In the genomic region with DNA sequence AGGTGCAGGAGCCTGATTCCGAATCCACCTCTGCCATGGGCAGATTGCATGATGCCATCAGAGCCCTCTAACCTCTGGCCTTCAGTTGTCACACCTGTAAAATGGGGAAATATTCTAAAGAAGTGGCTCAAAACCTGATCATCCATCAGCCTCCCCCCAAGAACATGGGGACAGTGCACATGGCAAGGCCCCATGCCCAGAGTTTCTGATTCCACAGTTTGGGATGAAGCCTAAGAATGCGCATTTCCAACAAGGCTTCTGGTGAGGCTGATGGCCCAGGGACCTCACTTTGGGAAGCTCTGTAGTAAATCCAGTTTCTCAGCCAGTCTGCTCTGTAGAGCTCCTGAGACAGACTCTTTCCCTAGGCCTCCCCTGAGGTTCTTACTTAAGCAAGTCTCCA, we compare ENCODE assay signal across 17 cellular contexts.
DNase-seq lines count a peak whose midpoint lies in the region; ATAC-seq and TF ChIP-seq lines count a peak whose summit lies in the region.
"Had no signal": no experiment of that assay in that cellular context is flagged by ENCODE, and none has a peak within 500 bp of the region (broad histone marks: within the 10 kb centered on the region; RNA-seq: fewer than 3 reads in every experiment).

No MANE protein-coding gene starts in this region.

- POLR2A ChIA-PET in PC-3 (lab: Charles Lee; ENCODE audit: unreplicated experiment): no interaction called here

- no peak overlapping the region for H3K14ac ChIP-seq in neuronal stem cell (ENCODE audit: low read length)

- peaks cover 2 to 3% (median 2%) of the 10 kb centered on the region in 3 donors for H3K27me3 Mint-ChIP-seq in CD14-positive monocyte (ENCODE audit: low read depth in 3 of 3)

- no peaks in the 10 kb centered on the region for H4K20me1 ChIP-seq in PC-3 (ENCODE audit: low read length)

- peaks cover 30% of the 10 kb centered on the region for H3K4me1 Mint-ChIP-seq in CD14-positive monocyte

- no peak overlapping the region for H2BK15ac ChIP-seq in neuronal stem cell (ENCODE audit: low read length)

- no peak overlapping the region for H4K91ac ChIP-seq in neuronal stem cell (ENCODE audit: low read depth, low read length, poor library complexity)

- H2BK12ac ChIP-seq in neuronal stem cell (ENCODE audit: low read length): no peak overlapping the region

- peak overlapping the region in 2 of 7 donors; percentile 17 to 38 for H3K27ac Mint-ChIP-seq in CD14-positive monocyte
- H3K27ac Mint-ChIP-seq: activated naive CD4-positive, alpha-beta T cell treated with anti-CD3 and anti-CD28 coated beads, Interleukin-2, amount 50 U/mL, for 72 hours; activated T-cell treated with anti-CD3 and anti-CD28 coated beads, Interleukin-2, amount 50 U/mL, for 72 hours had no signal

- H4K8ac ChIP-seq in neuronal stem cell (ENCODE audit: low read depth, low read length): no peak overlapping the region

- H2AFZ ChIP-seq in PC-3 (ENCODE audit: low read length): peak overlapping the region; percentile 34
- peak overlapping the region; percentile 25 for H2AFZ ChIP-seq in neuronal stem cell (ENCODE audit: low read length)

- H3K27ac ChIP-seq in PC-3 (ENCODE audit: low read length) (no peak overlapping the region), esophagus (ENCODE audit: low read depth in 2 of 2, low read length in 1 of 2) (peak overlapping the region; percentile 53 to 75), neuronal stem cell (replicated peaks; ENCODE audit: low read length) (no peak overlapping the region), testis (peak overlapping the region; percentile 3 to 40)

- H2BK120ac ChIP-seq in neuronal stem cell (ENCODE audit: low read depth, low read length): no peak overlapping the region

- peak overlapping the region; percentile 26 for H3K4me2 ChIP-seq in PC-3 (ENCODE audit: low read length)
- H3K4me2 ChIP-seq in neuronal stem cell (ENCODE audit: insufficient read depth, low read length, poor library complexity, severe bottlenecking): no peak overlapping the region

- ATAC-seq in PC-3 (no peak), HG03039 (IDR thresholded peaks at IDR 0.05; ENCODE audit: unreplicated experiment) (no peak), HG03280 (IDR thresholded peaks at IDR 0.05; ENCODE audit: unreplicated experiment) (no peak)
- ATAC-seq: activated naive CD4-positive, alpha-beta T cell treated with anti-CD3 and anti-CD28 coated beads, Interleukin-2, amount 50 U/mL, for 72 hours; activated T-cell treated with anti-CD3 and anti-CD28 coated beads, Interleukin-2, amount 50 U/mL, for 72 hours had no signal

- H3K9me2 ChIP-seq in PC-3 (replicated peaks; ENCODE audit: low read length): no peaks in the 10 kb centered on the region

- no peak overlapping the region for H2AK5ac ChIP-seq in neuronal stem cell (ENCODE audit: low read depth, low read length)

- TF ChIP-seq POLR2A in testis (IDR thresholded peaks at IDR 0.05): no peak

- H3K36me3 ChIP-seq in PC-3 (ENCODE audit: low read depth, low read length) (no peaks in the 10 kb centered on the region), esophagus (ENCODE audit: control insufficient read depth in 2 of 2, insufficient read depth in 2 of 2, low read length in 1 of 2) (no peaks in the 10 kb centered on the region), neuronal stem cell (replicated peaks in 1 of 2; ENCODE audit: control insufficient read depth in 2 of 2, insufficient read depth in 2 of 2, low read length in 2 of 2) (no peaks in the 10 kb centered on the region), testis (ENCODE audit: low read depth, missing control alignments) (no peaks in the 10 kb centered on the region)

- BruUV-seq in PC-3 (replicated peaks; lab: Mats Ljungman, UMichigan): no TSS peak

- H3K36me3 Mint-ChIP-seq in CD14-positive monocyte: peaks cover 0 to 7% of the 10 kb centered on the region in 2 donors
- H3K36me3 Mint-ChIP-seq: activated naive CD4-positive, alpha-beta T cell treated with anti-CD3 and anti-CD28 coated beads, Interleukin-2, amount 50 U/mL, for 72 hours had no signal

- intact Hi-C loops in PC-3 (cut with micrococcal nuclease) (no loop called here), testis (cut with DNase I; ENCODE audit: low total_unique reads) (no loop called here), CD14-positive monocyte (cut with micrococcal nuclease) (no loop called here)

- H3K9ac ChIP-seq in PC-3 (ENCODE audit: low read length) (no peak overlapping the region), neuronal stem cell (ENCODE audit: low read depth, low read length, poor library complexity) (no peak overlapping the region)

- H3K79me2 ChIP-seq in PC-3 (ENCODE audit: low read length): no peaks in the 10 kb centered on the region

- peak overlapping the region; percentile 6 for H3K18ac ChIP-seq in neuronal stem cell (ENCODE audit: low read length)

- H3K9me3 ChIP-seq in PC-3 (ENCODE audit: low read length) (no peaks in the 10 kb centered on the region), esophagus (ENCODE audit: control insufficient read depth in 2 of 2, insufficient read depth in 1 of 2, low read depth in 1 of 2, low read length in 1 of 2) (no peaks in the 10 kb centered on the region), neuronal stem cell (replicated peaks in 1 of 2; ENCODE audit: control insufficient read depth in 2 of 2, insufficient read depth in 1 of 2, low read depth in 1 of 2, low read length in 2 of 2) (no peaks in the 10 kb centered on the region), testis (no peaks in the 10 kb centered on the region)
- H3K9me3 ChIP-seq: body of pancreas, mucosa of descending colon had no signal

- H3K9me3 Mint-ChIP-seq in CD14-positive monocyte: no peaks in the 10 kb centered on the region
- H3K9me3 Mint-ChIP-seq: activated naive CD4-positive, alpha-beta T cell treated with anti-CD3 and anti-CD28 coated beads, Interleukin-2, amount 50 U/mL, for 72 hours; activated T-cell treated with anti-CD3 and anti-CD28 coated beads, Interleukin-2, amount 50 U/mL, for 72 hours had no signal

- DNase-seq in PC-3: no peak
- DNase-seq in neuronal stem cell (ENCODE audit: low spot score): no peak
- DNase-seq in testis: no peak
- no peak for DNase-seq in AG20443 (ENCODE audit: low spot score)
- no peak for DNase-seq in CD14-positive monocyte (ENCODE audit: low spot score)
- DNase-seq: activated CD4-positive, alpha-beta T cell treated with anti-CD3 and anti-CD28 coated beads for 1 hour; activated T-cell treated with anti-CD3 and anti-CD28 coated beads, Interleukin-2, amount 50 U/mL, for 72 hours; foreskin melanocyte; NCI-H1048; NCI-H2029 treated with DMSO at 0.1 percent for 48 hours; stimulated activated CD4-positive, alpha-beta T cell treated with anti-CD3 and anti-CD28 coated beads, Interleukin-4, amount 100 ng/mL, for 1 hour had no signal

- 85 to 87% methylated on average over 2 of the region's 2 CpGs for WGBS in esophagus, 2 donors
- no CpG with 5 or more reads among the region's 2 CpGs for WGBS in neuronal stem cell (ENCODE audit: extremely low coverage in 2 of 2, insufficient read length in 2 of 2, insufficient replicate concordance in 1 of 2), 2 donors
- 82 to 95% methylated on average over 2 of the region's 2 CpGs for WGBS in testis, 2 donors

- H3K4me1 ChIP-seq in PC-3 (ENCODE audit: insufficient read depth, low read length) (peaks cover 10% of the 10 kb centered on the region; the same call in 1 of the 2 replicates), esophagus (ENCODE audit: control insufficient read depth in 2 of 2, insufficient read depth in 2 of 2, low read length in 1 of 2) (peaks cover 8% of the 10 kb centered on the region in 2 donors), neuronal stem cell (ENCODE audit: control insufficient read depth in 2 of 2, insufficient read depth in 1 of 2, low read depth in 1 of 2, low read length in 2 of 2) (peaks cover 2 to 14% of the 10 kb centered on the region in 2 donors), testis (peaks cover 25% of the 10 kb centered on the region)

- H3K4ac ChIP-seq in neuronal stem cell (ENCODE audit: low read length): no peak overlapping the region

- H3F3A ChIP-seq in PC-3 (ENCODE audit: low read length, unreplicated experiment): no peaks in the 10 kb centered on the region

- H3K4me3 ChIP-seq in PC-3 (ENCODE audit: low read length) (no peak overlapping the region), esophagus (ENCODE audit: low read depth in 1 of 2, low read length in 2 of 2) (no peak overlapping the region), neuronal stem cell (ENCODE audit: low read length in 2 of 2) (no peak overlapping the region), testis (no peak overlapping the region)
- H3K4me3 ChIP-seq: body of pancreas, mucosa of descending colon had no signal

- no peak overlapping the region for H2BK5ac ChIP-seq in neuronal stem cell (ENCODE audit: low read length)

- H3K27me3 ChIP-seq in PC-3 (ENCODE audit: low read length) (peaks cover 7% of the 10 kb centered on the region; the same call in 1 of the 2 replicates), esophagus (ENCODE audit: control insufficient read depth in 1 of 2, insufficient read depth in 2 of 2, low read length in 2 of 2) (no peaks in the 10 kb centered on the region), neuronal stem cell (ENCODE audit: control insufficient read depth in 3 of 3, insufficient read depth in 3 of 3, low read depth in 1 of 3, low read length in 3 of 3) (peaks cover 0 to 9% (median 0%) of the 10 kb centered on the region in 3 experiments), testis (no peaks in the 10 kb centered on the region)
- H3K27me3 ChIP-seq: body of pancreas had no signal

- CTCF ChIA-PET in PC-3 (lab: Charles Lee): no interaction called here

- H3K79me1 ChIP-seq in neuronal stem cell (ENCODE audit: low read depth, low read length): no peaks in the 10 kb centered on the region

- TF ChIP-seq CTCF in PC-3 (conservative IDR thresholded peaks at IDR 0.05; ENCODE audit: low read depth, low read length) (no peak), testis (IDR thresholded peaks at IDR 0.05) (no peak), CD14-positive monocyte (IDR thresholded peaks at IDR 0.05) (no peak)

- H3K23ac ChIP-seq in neuronal stem cell (ENCODE audit: low read depth, low read length, poor library complexity): no peak overlapping the region

- no peak overlapping the region for H3K4me3 Mint-ChIP-seq in CD14-positive monocyte
- H3K4me3 Mint-ChIP-seq: activated T-cell treated with anti-CD3 and anti-CD28 coated beads, Interleukin-2, amount 50 U/mL, for 72 hours had no signal

Comparison
In these comparisons a context has a peak if more than half of its experiments do, and no peak if none do; other contexts are left out.
1. H3K27ac ChIP-seq: peak in esophagus (2 of 2) and testis (2 of 2); none in PC-3 (single experiment) and neuronal stem cell (single experiment).